ENCODE assay signal across 1 cellular context in the genomic region with DNA sequence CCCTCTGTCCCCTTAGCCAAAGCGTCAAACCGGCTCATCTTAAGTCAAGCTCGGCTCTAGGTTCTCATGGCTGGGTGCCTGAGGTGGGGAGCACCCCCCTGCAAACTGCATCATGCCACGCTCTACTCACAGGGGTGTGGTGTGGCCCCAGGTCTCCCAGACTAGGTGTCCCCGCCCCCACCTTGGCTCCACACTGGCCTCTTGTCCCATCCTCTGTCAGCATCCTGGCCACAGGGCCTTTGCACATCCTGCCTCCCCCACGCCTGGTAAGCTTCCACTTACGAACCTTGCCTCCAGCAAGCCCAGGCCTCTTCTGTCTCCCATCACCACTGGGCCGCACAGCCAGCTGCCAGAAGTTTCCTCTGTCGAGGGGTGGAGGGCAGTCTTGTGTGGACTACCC.
TF ChIP-seq lines count a peak whose summit lies in the region.

No MANE protein-coding gene starts in this region.

TF ChIP-seq in HepG2, 621 proteins besides CTCF, POLR2A, EP300 and RAD21:
- peak; percentile 69; the same call in 1 of the 2 replicates for TF ChIP-seq ZMYM3 (CRISPR knock-in tag; IDR thresholded peaks at IDR 0.05)
- TF ChIP-seq SMYD3 (CRISPR knock-in tag; IDR thresholded peaks at IDR 0.05), result no peak
